In genomic region chr7:51111256-51111655, GRCh38 we compare ENCODE assay signal across 12 cellular contexts.
A peak's percentile ranks its signal among the peaks of the same experiment; 100 is the strongest.
DNase-seq lines count a peak whose midpoint lies in the region; ATAC-seq and TF ChIP-seq lines count a peak whose summit lies in the region.
"Had no signal": no experiment of that assay in that cellular context is flagged by ENCODE, and none has a peak within 500 bp of the region (broad histone marks: within the 10 kb centered on the region; RNA-seq: fewer than 3 reads in every experiment).

No MANE protein-coding gene starts in this region.

- H3K4me1 Mint-ChIP-seq in central memory CD8-positive, alpha-beta T cell = no peaks in the 10 kb centered on the region
- peaks cover 3% of the 10 kb centered on the region for H3K4me1 Mint-ChIP-seq in glutamatergic neuron (ENCODE audit: low read depth, unreplicated experiment)
- no peaks in the 10 kb centered on the region for H3K4me1 Mint-ChIP-seq in effector memory CD8-positive, alpha-beta T cell (ENCODE audit: low read depth in 2 of 2)
- H3K4me1 Mint-ChIP-seq in stimulated activated naive CD8-positive, alpha-beta T cell treated with anti-CD3 and anti-CD28 coated beads, Interleukin-15, amount 100 ng/mL, for 72 hours = no peaks in the 10 kb centered on the region
- H3K4me1 Mint-ChIP-seq: CD8-positive, alpha-beta memory T cell had no signal

- peaks cover 7% of the 10 kb centered on the region for H3K9me3 Mint-ChIP-seq in central memory CD8-positive, alpha-beta T cell
- H3K9me3 Mint-ChIP-seq in glutamatergic neuron (ENCODE audit: unreplicated experiment) = peaks cover 4% of the 10 kb centered on the region
- H3K9me3 Mint-ChIP-seq in effector memory CD8-positive, alpha-beta T cell = peaks cover 0 to 2% of the 10 kb centered on the region in 2 donors
- peaks cover 6 to 15% of the 10 kb centered on the region in 2 donors for H3K9me3 Mint-ChIP-seq in stimulated activated naive CD8-positive, alpha-beta T cell treated with anti-CD3 and anti-CD28 coated beads, Interleukin-15, amount 100 ng/mL, for 72 hours

- peak; percentile 90 for DNase-seq in DMS 273 (lab: John Stamatoyannopoulos, UW; ENCODE audit: unreplicated experiment)
- peak; percentile 92 for DNase-seq in NCI-H1694 treated with DMSO at 0.1 percent for 48 hours (lab: John Stamatoyannopoulos, UW)
- DNase-seq in central memory CD8-positive, alpha-beta T cell (ENCODE audit: low spot score in 2 of 2) = no peak
- DNase-seq in glutamatergic neuron = no peak
- no peak for DNase-seq in effector memory CD8-positive, alpha-beta T cell
- no peak for DNase-seq in Right ventricle myocardium inferior (ENCODE audit: missing footprints)
- no peak for DNase-seq in stimulated activated naive CD8-positive, alpha-beta T cell treated with anti-CD3 and anti-CD28 coated beads, Interleukin-15, amount 100 ng/mL, for 72 hours
- no peak for DNase-seq in stimulated activated CD4-positive, alpha-beta T cell treated with anti-CD3 and anti-CD28 coated beads, Interleukin-2, amount 100 ng/mL, for 24 hours
- DNase-seq: 8988T; AML-193; Caco-2; CD8-positive, alpha-beta memory T cell had no signal

- H3K27ac Mint-ChIP-seq in central memory CD8-positive, alpha-beta T cell (ENCODE audit: low read depth) = peak overlapping the region; percentile 26
- peak overlapping the region; percentile 21 for H3K27ac Mint-ChIP-seq in glutamatergic neuron (ENCODE audit: unreplicated experiment)
- no peak overlapping the region for H3K27ac Mint-ChIP-seq in effector memory CD8-positive, alpha-beta T cell
- H3K27ac Mint-ChIP-seq in stimulated activated naive CD8-positive, alpha-beta T cell treated with anti-CD3 and anti-CD28 coated beads, Interleukin-15, amount 100 ng/mL, for 72 hours = peak overlapping the region in 1 of 2 donors; percentile 72
- H3K27ac Mint-ChIP-seq: CD8-positive, alpha-beta memory T cell had no signal

- H3K27me3 Mint-ChIP-seq in central memory CD8-positive, alpha-beta T cell = no peaks in the 10 kb centered on the region
- H3K27me3 Mint-ChIP-seq in glutamatergic neuron (ENCODE audit: unreplicated experiment) = peaks cover 8% of the 10 kb centered on the region
- H3K27me3 Mint-ChIP-seq in effector memory CD8-positive, alpha-beta T cell = peaks cover 6 to 14% of the 10 kb centered on the region in 2 donors
- H3K27me3 Mint-ChIP-seq in stimulated activated naive CD8-positive, alpha-beta T cell treated with anti-CD3 and anti-CD28 coated beads, Interleukin-15, amount 100 ng/mL, for 72 hours = no peaks in the 10 kb centered on the region

- ATAC-seq in central memory CD8-positive, alpha-beta T cell (replicated peaks; ENCODE audit: extremely low read depth, poor library complexity, severe bottlenecking) = no peak
- ATAC-seq in effector memory CD8-positive, alpha-beta T cell (replicated peaks) = no peak
- no peak for ATAC-seq in Right ventricle myocardium inferior
- no peak for ATAC-seq in stimulated activated naive CD8-positive, alpha-beta T cell treated with anti-CD3 and anti-CD28 coated beads, Interleukin-15, amount 100 ng/mL, for 72 hours

- H3K4me3 Mint-ChIP-seq in central memory CD8-positive, alpha-beta T cell = no peak overlapping the region
- no peak overlapping the region for H3K4me3 Mint-ChIP-seq in glutamatergic neuron (ENCODE audit: unreplicated experiment)
- H3K4me3 Mint-ChIP-seq in effector memory CD8-positive, alpha-beta T cell = no peak overlapping the region
- no peak overlapping the region for H3K4me3 Mint-ChIP-seq in stimulated activated naive CD8-positive, alpha-beta T cell treated with anti-CD3 and anti-CD28 coated beads, Interleukin-15, amount 100 ng/mL, for 72 hours
- H3K4me3 Mint-ChIP-seq: CD8-positive, alpha-beta memory T cell had no signal

- no peaks in the 10 kb centered on the region for H3K36me3 Mint-ChIP-seq in central memory CD8-positive, alpha-beta T cell (ENCODE audit: insufficient read depth)
- H3K36me3 Mint-ChIP-seq in glutamatergic neuron (ENCODE audit: unreplicated experiment) = no peaks in the 10 kb centered on the region
- H3K36me3 Mint-ChIP-seq in effector memory CD8-positive, alpha-beta T cell (ENCODE audit: insufficient read depth) = no peaks in the 10 kb centered on the region
- H3K36me3 Mint-ChIP-seq: CD8-positive, alpha-beta memory T cell had no signal

- no peak for TF ChIP-seq CTCF in glutamatergic neuron (IDR thresholded peaks at IDR 0.05; ENCODE audit: partially characterized antibody, unreplicated experiment)

- intact Hi-C loops in Right ventricle myocardium inferior (cut with DNase I) = no loop called here

Comparison
In these comparisons a context has a peak if more than half of its experiments do, and no peak if none do; other contexts are left out.
1. DNase-seq: peak in DMS 273 (single experiment) and NCI-H1694 treated with DMSO at 0.1 percent for 48 hours (single experiment); none in central memory CD8-positive, alpha-beta T cell (0 of 2), glutamatergic neuron (single experiment), effector memory CD8-positive, alpha-beta T cell (0 of 3), Right ventricle myocardium inferior (single experiment), stimulated activated naive CD8-positive, alpha-beta T cell treated with anti-CD3 and anti-CD28 coated beads, Interleukin-15, amount 100 ng/mL, for 72 hours (0 of 2) and stimulated activated CD4-positive, alpha-beta T cell treated with anti-CD3 and anti-CD28 coated beads, Interleukin-2, amount 100 ng/mL, for 24 hours (0 of 2).
2. H3K27ac Mint-ChIP-seq: peak in central memory CD8-positive, alpha-beta T cell (single experiment) and glutamatergic neuron (single experiment); none in effector memory CD8-positive, alpha-beta T cell (0 of 2).